In the genomic region with DNA sequence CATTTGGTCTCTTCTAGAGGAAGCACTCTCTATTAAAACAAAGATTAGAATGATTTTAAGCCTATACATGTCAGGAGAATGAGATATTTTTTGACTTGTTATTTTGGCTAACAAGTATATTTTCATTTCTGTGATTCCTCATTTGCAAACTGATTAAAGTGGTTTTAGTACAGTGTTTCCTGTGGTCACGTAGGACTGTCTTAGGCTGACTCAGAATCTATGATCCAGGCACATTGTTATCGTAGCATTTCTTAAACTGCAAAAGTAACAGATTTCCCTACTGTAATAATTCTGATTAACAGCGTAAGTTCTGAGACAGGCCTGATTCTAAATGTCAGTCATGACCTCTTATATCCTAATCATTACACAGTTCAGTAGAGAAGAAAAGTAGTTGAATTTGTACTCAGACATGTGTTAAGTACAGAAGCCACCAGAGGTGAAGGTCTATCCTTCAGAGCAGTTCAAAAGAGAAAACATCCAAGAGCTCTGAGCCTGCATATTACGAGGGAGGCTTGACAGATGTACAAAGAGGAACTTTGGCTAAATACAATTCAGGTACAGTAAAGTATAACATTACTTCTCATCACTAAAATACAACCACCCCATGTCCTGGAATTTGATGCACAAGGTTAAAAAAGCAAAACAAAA, we compare ENCODE assay signal across 12 cellular contexts.
DNase-seq lines count a peak whose midpoint lies in the region.
"Had no signal": no experiment of that assay in that cellular context is flagged by ENCODE, and none has a peak within 500 bp of the region (broad histone marks: within the 10 kb centered on the region; RNA-seq: fewer than 3 reads in every experiment).

No MANE protein-coding gene starts in this region.

- DNase-seq in NAMALWA (ENCODE audit: low spot score) (peak; percentile 53), astrocyte of the hippocampus (ENCODE audit: low read depth, low spot score) (peak; percentile 7), kidney tubule cell (ENCODE audit: low spot score) (peak; percentile 20), HPDE6-E6E7 (ENCODE audit: extremely low spot score) (no peak), NCI-H1694 treated with DMSO at 0.1 percent for 48 hours (lab: John Stamatoyannopoulos, UW) (no peak), germinal center (ENCODE audit: low spot score) (no peak)
- DNase-seq in activated CD4-positive, alpha-beta T cell treated with anti-CD3 and anti-CD28 coated beads, Interleukin-2, amount 50 U/mL, for 48 hours = no peak
- DNase-seq: ACHN; CD4-positive, CD25-positive, alpha-beta regulatory T cell; DMS53; HCEC 1CT; HFFc6 had no signal

Comparison
In these comparisons a context has a peak if more than half of its experiments do, and no peak if none do; other contexts are left out.
1. DNase-seq: peak in NAMALWA (single experiment), astrocyte of the hippocampus (single experiment) and kidney tubule cell (single experiment); none in HPDE6-E6E7 (single experiment), activated CD4-positive, alpha-beta T cell treated with anti-CD3 and anti-CD28 coated beads, Interleukin-2, amount 50 U/mL, for 48 hours (0 of 2), NCI-H1694 treated with DMSO at 0.1 percent for 48 hours (single experiment) and germinal center (single experiment).